ENCODE assay signal across 13 cellular contexts in the genomic region with DNA sequence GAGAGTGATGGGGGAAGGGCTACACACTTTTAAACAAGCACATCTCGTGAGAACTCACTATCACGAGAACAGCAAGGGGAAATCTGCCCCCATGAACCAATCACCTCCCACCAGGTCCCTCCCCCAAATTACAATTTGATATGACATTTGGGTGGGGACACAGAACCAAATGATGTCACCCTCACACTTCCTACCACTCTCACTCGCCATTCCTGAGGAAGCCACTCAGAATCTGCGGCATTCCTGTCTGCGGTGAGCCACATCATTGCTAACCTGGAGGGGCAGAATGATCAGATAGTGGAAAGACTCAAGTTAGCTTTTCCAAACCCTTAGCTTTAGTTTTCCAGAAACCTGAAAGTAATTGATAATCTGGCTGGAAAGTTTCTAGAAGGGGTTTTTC.
"Had no signal": no experiment of that assay in that cellular context is flagged by ENCODE, and none has a peak within 500 bp of the region (broad histone marks: within the 10 kb centered on the region; RNA-seq: fewer than 3 reads in every experiment).

No MANE protein-coding gene starts in this region.

- DNase-seq: colonic mucosa; dermis blood vessel endothelial cell; erythroblast; foreskin keratinocyte; head of caudate nucleus; kidney glomerular epithelial cell; naive thymus-derived CD4-positive, alpha-beta T cell; nephron progenitor cell; right lobe of liver; stimulated activated CD4-positive, alpha-beta T cell treated with anti-CD3 and anti-CD28 coated beads, Interleukin-4, amount 100 ng/mL, for 1 hour; tibial artery had no signal

- H3K36me3 Mint-ChIP-seq: stimulated activated memory B cell treated with anti-CD40 and anti-IgM and Interleukin-4, amounts not matched to agents 10 μg/mL and 1 μg/mL and 100 μg/mL, for 72 hours had no signal

- ATAC-seq: foreskin keratinocyte; naive thymus-derived CD4-positive, alpha-beta T cell; right lobe of liver; stimulated activated memory B cell treated with anti-CD40 and anti-IgM and Interleukin-4, amounts not matched to agents 10 μg/mL and 1 μg/mL and 100 μg/mL, for 72 hours had no signal

- H3K4me1 Mint-ChIP-seq: naive thymus-derived CD4-positive, alpha-beta T cell; nephron progenitor cell; stimulated activated memory B cell treated with anti-CD40 and anti-IgM and Interleukin-4, amounts not matched to agents 10 μg/mL and 1 μg/mL and 100 μg/mL, for 72 hours had no signal

- H3K4me3 Mint-ChIP-seq: naive thymus-derived CD4-positive, alpha-beta T cell; nephron progenitor cell; stimulated activated memory B cell treated with anti-CD40 and anti-IgM and Interleukin-4, amounts not matched to agents 10 μg/mL and 1 μg/mL and 100 μg/mL, for 72 hours; stimulated activated naive CD8-positive, alpha-beta T cell treated with anti-CD3 and anti-CD28 coated beads, Interleukin-15, Interleukin-2, amounts not matched to agents 100 ng/mL and 50 ng/mL, for 24 hours had no signal

- H3K27ac Mint-ChIP-seq: naive thymus-derived CD4-positive, alpha-beta T cell; nephron progenitor cell; stimulated activated memory B cell treated with anti-CD40 and anti-IgM and Interleukin-4, amounts not matched to agents 10 μg/mL and 1 μg/mL and 100 μg/mL, for 72 hours; stimulated activated naive CD8-positive, alpha-beta T cell treated with anti-CD3 and anti-CD28 coated beads, Interleukin-15, Interleukin-2, amounts not matched to agents 100 ng/mL and 50 ng/mL, for 24 hours had no signal

- H3K9me3 Mint-ChIP-seq: nephron progenitor cell; stimulated activated memory B cell treated with anti-CD40 and anti-IgM and Interleukin-4, amounts not matched to agents 10 μg/mL and 1 μg/mL and 100 μg/mL, for 72 hours; stimulated activated naive CD8-positive, alpha-beta T cell treated with anti-CD3 and anti-CD28 coated beads, Interleukin-15, Interleukin-2, amounts not matched to agents 100 ng/mL and 50 ng/mL, for 24 hours had no signal
